ENCODE assay signal across 16 cellular contexts in genomic region chr1:114427612-114428011, GRCh38.
DNase-seq lines count a peak whose midpoint lies in the region; ATAC-seq lines count a peak whose summit lies in the region.
"Had no signal": no experiment of that assay in that cellular context is flagged by ENCODE, and none has a peak within 500 bp of the region (broad histone marks: within the 10 kb centered on the region; RNA-seq: fewer than 3 reads in every experiment).

No MANE protein-coding gene starts in this region.

- in situ Hi-C loops in G401 (cut with HindIII; ENCODE audit: low sequenced_read_pairs), result no loop called here

- H3K9me3 ChIP-seq in SK-N-MC (ENCODE audit: low read depth, low read length), result no peaks in the 10 kb centered on the region
- H3K9me3 ChIP-seq: A549; BLaER1 treated with 17β-estradiol and CSF1 and Interleukin-3, amounts not matched to agents 10 nM and 100 nM; Caco-2 had no signal

- peak; percentile 16 for DNase-seq in G401 (ENCODE audit: low spot score)
- no peak for DNase-seq in SK-N-MC (ENCODE audit: low read depth, low spot score)
- no peak for DNase-seq in left lobe of liver (ENCODE audit: low spot score)
- peak; percentile 47 for DNase-seq in putamen (ENCODE audit: low spot score)
- no peak for DNase-seq in kidney tubule cell (ENCODE audit: low spot score)
- DNase-seq in EL, result no peak
- DNase-seq in NCI-H1417 (lab: John Stamatoyannopoulos, UW), result no peak
- DNase-seq: CD4-positive, alpha-beta T cell; DMS79 treated with DMSO at 0.1 percent for 48 hours; GF-D8 had no signal

- peak overlapping the region; percentile 48 for H3K27ac ChIP-seq in SK-N-MC
- H3K27ac ChIP-seq: 22Rv1; A549; BLaER1 treated with 17β-estradiol and CSF1 and Interleukin-3, amounts not matched to agents 10 nM and 100 nM; C4-2B had no signal

- peak overlapping the region; percentile 25 for H3K9ac ChIP-seq in SK-N-MC (ENCODE audit: insufficient read length)
- H3K9ac ChIP-seq: BLaER1 treated with 17β-estradiol and CSF1 and Interleukin-3, amounts not matched to agents 10 nM and 100 nM had no signal

- peak; percentile 54 for ATAC-seq in left lobe of liver
- ATAC-seq: A549; CD8-positive, alpha-beta T cell had no signal

- H3K4me3 ChIP-seq in SK-N-MC, result no peak overlapping the region
- H3K4me3 ChIP-seq: A549; BLaER1 treated with 17β-estradiol and CSF1 and Interleukin-3, amounts not matched to agents 10 nM and 100 nM had no signal

- H3K36me3 ChIP-seq in SK-N-MC (ENCODE audit: insufficient read depth, low read length), result peaks cover 57% of the 10 kb centered on the region

Comparison
In these comparisons a context has a peak if more than half of its experiments do, and no peak if none do; other contexts are left out.
1. DNase-seq: peak in G401 (single experiment) and putamen (single experiment); none in SK-N-MC (single experiment), left lobe of liver (single experiment), kidney tubule cell (single experiment), EL (single experiment) and NCI-H1417 (0 of 3).